Comparison of ENCODE assay signal across 13 cellular contexts in genomic region chr12:68189766-68190700, GRCh38. TPM values are rescaled to one million over a fixed set of nuclear protein-coding genes. Genes with fewer than 3 reads are reported as not detected.
A peak's percentile ranks its signal among the peaks of the same experiment; 100 is the strongest.
DNase-seq lines count a peak whose midpoint lies in the region; ATAC-seq lines count a peak whose summit lies in the region.
"Had no signal": no experiment of that assay in that cellular context is flagged by ENCODE, and none has a peak within 500 bp of the region (broad histone marks: within the 10 kb centered on the region; RNA-seq: fewer than 3 reads in every experiment).

No MANE protein-coding gene starts in this region.

- H3K4me3 Mint-ChIP-seq in activated T-cell treated with anti-CD3 and anti-CD28 coated beads, Interleukin-2, amount 50 U/mL, for 24 hours = peak overlapping the region; percentile 36
- H3K4me3 Mint-ChIP-seq in immature natural killer cell = peak overlapping the region; percentile 27 to 67 (median 36)

- H3K27me3 Mint-ChIP-seq in activated T-cell treated with anti-CD3 and anti-CD28 coated beads, Interleukin-2, amount 50 U/mL, for 24 hours = no peaks in the 10 kb centered on the region
- H3K27me3 Mint-ChIP-seq in immature natural killer cell (ENCODE audit: low read depth in 3 of 3) = peaks cover 0 to 8% (median 5%) of the 10 kb centered on the region in 3 donors

- no peaks in the 10 kb centered on the region for H3K27me3 ChIP-seq in aorta (ENCODE audit: control insufficient read depth in 1 of 2, insufficient read depth in 2 of 2, low read length in 1 of 2)
- H3K27me3 ChIP-seq: BLaER1, tibial nerve had no signal

- intact Hi-C loops in aorta (cut with DNase I) = no loop called here

- no peaks in the 10 kb centered on the region for H3K9me3 Mint-ChIP-seq in activated T-cell treated with anti-CD3 and anti-CD28 coated beads, Interleukin-2, amount 50 U/mL, for 24 hours
- peaks cover 0 to 2% (median 0%) of the 10 kb centered on the region in 6 donors for H3K9me3 Mint-ChIP-seq in immature natural killer cell

- no peak overlapping the region for H3K27ac ChIP-seq in aorta (ENCODE audit: low read depth in 1 of 2, low read length in 2 of 2)
- H3K27ac ChIP-seq: BLaER1, gastroesophageal sphincter, tibial nerve had no signal

- peak overlapping the region; percentile 87 for H3K27ac Mint-ChIP-seq in activated T-cell treated with anti-CD3 and anti-CD28 coated beads, Interleukin-2, amount 50 U/mL, for 24 hours
- H3K27ac Mint-ChIP-seq in immature natural killer cell = peak overlapping the region; percentile 19 to 76 (median 73)

- 85 to 89% methylated on average over 4 of the region's 4 CpGs for WGBS in aorta, 2 donors

- peaks cover 41% of the 10 kb centered on the region for H3K4me1 Mint-ChIP-seq in activated T-cell treated with anti-CD3 and anti-CD28 coated beads, Interleukin-2, amount 50 U/mL, for 24 hours (ENCODE audit: low read depth)
- H3K4me1 Mint-ChIP-seq in immature natural killer cell = peaks cover 8 to 26% of the 10 kb centered on the region in 2 donors

- no peak overlapping the region for H3K4me3 ChIP-seq in aorta (ENCODE audit: low read length in 2 of 2)
- H3K4me3 ChIP-seq: BLaER1, gastroesophageal sphincter, tibial nerve had no signal

- no peaks in the 10 kb centered on the region for H3K9me3 ChIP-seq in aorta (ENCODE audit: control insufficient read depth, low read length)
- H3K9me3 ChIP-seq: BLaER1, gastroesophageal sphincter, tibial nerve had no signal

- H3K36me3 Mint-ChIP-seq in activated T-cell treated with anti-CD3 and anti-CD28 coated beads, Interleukin-2, amount 50 U/mL, for 24 hours (ENCODE audit: low read depth) = no peaks in the 10 kb centered on the region
- peaks cover 0 to 3% (median 0%) of the 10 kb centered on the region in 3 donors for H3K36me3 Mint-ChIP-seq in immature natural killer cell

- no peaks in the 10 kb centered on the region for H3K36me3 ChIP-seq in aorta (ENCODE audit: control insufficient read depth in 1 of 2, insufficient read depth in 2 of 2, low read length in 1 of 2)
- H3K36me3 ChIP-seq: BLaER1, gastroesophageal sphincter, tibial nerve had no signal

- H3K4me1 ChIP-seq in aorta (ENCODE audit: control insufficient read depth in 1 of 2, insufficient read depth in 2 of 2, low read length in 2 of 2) = peaks cover 0 to 1% of the 10 kb centered on the region in 2 donors
- H3K4me1 ChIP-seq: BLaER1, gastroesophageal sphincter, tibial nerve had no signal

- peak; percentile 87 for DNase-seq in A172 (ENCODE audit: low spot score)
- peak; percentile 14 for DNase-seq in HT-29 (ENCODE audit: low spot score)
- no peak for DNase-seq in activated T-cell treated with anti-CD3 and anti-CD28 coated beads, Interleukin-2, amount 50 U/mL, for 24 hours
- peak; percentile 28 to 53 (median 42) for DNase-seq in immature natural killer cell
- no peak for DNase-seq in aorta
- DNase-seq: NCI-H526 had no signal

- ATAC-seq in aorta (ENCODE audit: low FRiP score) (no peak), GM21786 (IDR thresholded peaks at IDR 0.05; ENCODE audit: unreplicated experiment) (no peak), GM18519 (IDR thresholded peaks at IDR 0.05; ENCODE audit: low FRiP score, unreplicated experiment) (no peak), GM19395 (IDR thresholded peaks at IDR 0.05; ENCODE audit: unreplicated experiment) (no peak)
- ATAC-seq: gastroesophageal sphincter had no signal

RNA-seq across cellular contexts. Expression of gene IFNG, which starts 30.5 kb away (rescaled TPM):
- not detected in 2 replicates for total RNA-seq in A172 (2014; rRNA removed; shearing (Covaris generic))
- not detected in 2 replicates for total RNA-seq in HT-29 (2014; rRNA removed; shearing (Covaris generic))
- polyA plus RNA-seq in immature natural killer cell = 10 to 100 TPM in 2 of 3 donors, 1 to 10 TPM in 1; 6.4 to 16.9 (median 15.7) TPM
- not detected for total RNA-seq in aorta
- not detected for polyA plus RNA-seq in aorta
- total RNA-seq: gastroesophageal sphincter, osteocyte, tibial nerve had no signal

RNA-seq across cellular contexts. Expression of gene IL26, which starts 35.6 kb away (rescaled TPM):
- total RNA-seq in A172 (2014; rRNA removed; shearing (Covaris generic)) = not detected in 2 replicates
- not detected in 2 replicates for total RNA-seq in HT-29 (2014; rRNA removed; shearing (Covaris generic))
- polyA plus RNA-seq in immature natural killer cell = not detected
- not detected for total RNA-seq in aorta
- not detected for polyA plus RNA-seq in aorta
- total RNA-seq: gastroesophageal sphincter, osteocyte, tibial nerve had no signal

Comparison
In these comparisons a context has a peak if more than half of its experiments do, and no peak if none do; other contexts are left out.
1. DNase-seq: peak in A172 (single experiment), HT-29 (single experiment) and immature natural killer cell (3 of 3); none in activated T-cell treated with anti-CD3 and anti-CD28 coated beads, Interleukin-2, amount 50 U/mL, for 24 hours (single experiment) and aorta (0 of 2).